In genomic region chr1:218886472-218886871, GRCh38 we compare ENCODE assay signal across 16 cellular contexts.
DNase-seq lines count a peak whose midpoint lies in the region; ATAC-seq and TF ChIP-seq lines count a peak whose summit lies in the region.
"Had no signal": no experiment of that assay in that cellular context is flagged by ENCODE, and none has a peak within 500 bp of the region (broad histone marks: within the 10 kb centered on the region; RNA-seq: fewer than 3 reads in every experiment).

No MANE protein-coding gene starts in this region.

- 70% methylated on average over 3 of the region's 3 CpGs for WGBS in SK-N-SH (ENCODE audit: low lambda C conversion rate)

- no peak overlapping the region for H2AFZ ChIP-seq in SK-N-SH (ENCODE audit: low read depth)

- no peak overlapping the region for H3K9ac ChIP-seq in SK-N-SH

- peaks cover 0 to 6% of the 10 kb centered on the region in 2 experiments; a peak in 1 of 4 replicates for H3K4me1 ChIP-seq in SK-N-SH (ENCODE audit: control insufficient read depth in 1 of 2, insufficient read depth in 2 of 2, low read depth in 1 of 2, low read length in 1 of 2)
- H3K4me1 ChIP-seq: HAP-1 had no signal

- no peaks in the 10 kb centered on the region for H3K79me2 ChIP-seq in SK-N-SH (ENCODE audit: insufficient read depth)

- H3K4me2 ChIP-seq in SK-N-SH = no peak overlapping the region

- H3K27ac Mint-ChIP-seq in nephron = peak overlapping the region; percentile 63 to 86 (median 83)
- H3K27ac Mint-ChIP-seq: activated naive CD8-positive, alpha-beta T cell treated with anti-CD3 and anti-CD28 coated beads, Interleukin-2, amount 50 U/mL, for 24 hours had no signal

- no peak overlapping the region for H3K27ac ChIP-seq in SK-N-SH (ENCODE audit: low read depth in 2 of 2, low read length in 1 of 2)
- H3K27ac ChIP-seq: tibial artery had no signal

- no peaks in the 10 kb centered on the region for H3K36me3 ChIP-seq in SK-N-SH (replicated peaks in 1 of 2; ENCODE audit: control insufficient read depth in 1 of 2, insufficient read depth in 2 of 2, low read length in 1 of 2)
- H3K36me3 ChIP-seq: HAP-1, tibial artery had no signal

- no peaks in the 10 kb centered on the region for H3K9me2 ChIP-seq in SK-N-SH

- no peaks in the 10 kb centered on the region for H3K27me3 ChIP-seq in SK-N-SH (ENCODE audit: insufficient read depth)
- H3K27me3 ChIP-seq: tibial artery had no signal

- H4K20me1 ChIP-seq in SK-N-SH (ENCODE audit: insufficient read depth) = no peaks in the 10 kb centered on the region

- peaks cover 39% of the 10 kb centered on the region for H3K4me1 Mint-ChIP-seq in nephron
- H3K4me1 Mint-ChIP-seq: activated naive CD8-positive, alpha-beta T cell treated with anti-CD3 and anti-CD28 coated beads, Interleukin-2, amount 50 U/mL, for 24 hours had no signal

- no peak for TF ChIP-seq RAD21 in SK-N-SH (IDR thresholded peaks at IDR 0.05; ENCODE audit: low read length)

- no peak for TF ChIP-seq CTCF in SK-N-SH (IDR thresholded peaks at IDR 0.05)
- TF ChIP-seq CTCF in fibroblast of villous mesenchyme (IDR thresholded peaks at IDR 0.05; ENCODE audit: insufficient read depth, low read depth, low read length) = no peak
- TF ChIP-seq CTCF in nephron (IDR thresholded peaks at IDR 0.05; ENCODE audit: unreplicated experiment in 3 of 3) = no peak

- H3K27me3 Mint-ChIP-seq in nephron (ENCODE audit: low read depth) = no peaks in the 10 kb centered on the region
- H3K27me3 Mint-ChIP-seq: activated naive CD8-positive, alpha-beta T cell treated with anti-CD3 and anti-CD28 coated beads, Interleukin-2, amount 50 U/mL, for 24 hours had no signal

- DNase-seq in AG08395 (ENCODE audit: low spot score) (peak; percentile 17), SK-N-SH (no peak), fibroblast of villous mesenchyme (ENCODE audit: low read depth) (peak; percentile 29), occipital lobe (lab: John Stamatoyannopoulos, UW) (no peak)
- DNase-seq: ACHN; activated naive CD8-positive, alpha-beta T cell treated with anti-CD3 and anti-CD28 coated beads, Interleukin-2, amount 50 U/mL, for 24 hours; DMS53; effector CD8-positive, alpha-beta T cell; NCI-H1105; NCI-H774 had no signal

- H3K9me3 ChIP-seq in SK-N-SH = no peaks in the 10 kb centered on the region
- H3K9me3 ChIP-seq: HAP-1, tibial artery had no signal

- peaks cover 4% of the 10 kb centered on the region for H3F3A ChIP-seq in SK-N-SH (replicated peaks; ENCODE audit: insufficient read depth)

- CTCF ChIA-PET in SK-N-SH (lab: Yijun Ruan, JAX) = no interaction called here

- no peak for TF ChIP-seq EP300 in SK-N-SH (IDR thresholded peaks at IDR 0.05; ENCODE audit: borderline replicate concordance in 1 of 2, low read depth in 1 of 2, low read length in 1 of 2)

- H3K9me3 Mint-ChIP-seq in nephron = peaks cover 7% of the 10 kb centered on the region

- no peak overlapping the region for H3K4me3 Mint-ChIP-seq in nephron
- H3K4me3 Mint-ChIP-seq: activated naive CD8-positive, alpha-beta T cell treated with anti-CD3 and anti-CD28 coated beads, Interleukin-2, amount 50 U/mL, for 24 hours had no signal

- H3K4me3 ChIP-seq in SK-N-SH (ENCODE audit: low read depth in 2 of 2, low read length in 1 of 2) (no peak overlapping the region), fibroblast of villous mesenchyme (ENCODE audit: low read depth, low read length) (no peak overlapping the region)
- H3K4me3 ChIP-seq: HAP-1, tibial artery had no signal

- POLR2A ChIA-PET in SK-N-SH (lab: Yijun Ruan, JAX) = no interaction called here

- no peaks in the 10 kb centered on the region for H3K36me3 Mint-ChIP-seq in nephron (ENCODE audit: low read depth)

- ATAC-seq in GM21825 (IDR thresholded peaks at IDR 0.05; ENCODE audit: unreplicated experiment) (no peak), GM19324 (IDR thresholded peaks at IDR 0.05; ENCODE audit: low FRiP score, unreplicated experiment) (no peak), GM19467 (IDR thresholded peaks at IDR 0.05; ENCODE audit: unreplicated experiment) (no peak)
- ATAC-seq: activated naive CD8-positive, alpha-beta T cell treated with anti-CD3 and anti-CD28 coated beads, Interleukin-2, amount 50 U/mL, for 24 hours had no signal

TF ChIP-seq in SK-N-SH, 30 proteins besides CTCF, POLR2A, EP300 and RAD21:
- TF ChIP-seq POLR2AphosphoS5 (IDR thresholded peaks at IDR 0.05; ENCODE audit: low read depth, low read length) = no peak
- no peak for TF ChIP-seq USF1 (IDR thresholded peaks at IDR 0.05; ENCODE audit: borderline replicate concordance, low read depth)
- TF ChIP-seq NFIC (IDR thresholded peaks at IDR 0.05; ENCODE audit: borderline replicate concordance) = peak; percentile 36; the same call in 1 of the 2 replicates
- TF ChIP-seq TCF12 (IDR thresholded peaks at IDR 0.05) = peak; percentile 40; the same call in 1 of the 2 replicates
- no peak for TF ChIP-seq RXRA (IDR thresholded peaks at IDR 0.05; ENCODE audit: borderline replicate concordance, low read depth)
- no peak for TF ChIP-seq JUND (IDR thresholded peaks at IDR 0.05)

Comparison
In these comparisons a context has a peak if more than half of its experiments do, and no peak if none do; other contexts are left out.
1. DNase-seq: peak in AG08395 (single experiment) and fibroblast of villous mesenchyme (single experiment); none in SK-N-SH (single experiment) and occipital lobe (single experiment).